ENCODE assay signal across 17 cellular contexts in genomic region chr18:28091197-28091596, GRCh38.
"Had no signal": no experiment of that assay in that cellular context is flagged by ENCODE, and none has a peak within 500 bp of the region (broad histone marks: within the 10 kb centered on the region; RNA-seq: fewer than 3 reads in every experiment).

No MANE protein-coding gene starts in this region.

- H3K27me3 Mint-ChIP-seq: activated CD4-positive, alpha-beta memory T cell treated with anti-CD3 and anti-CD28 coated beads, Interleukin-2, amount 10 ng/mL, durations not matched to agents 7 days and 5 days; activated CD8-positive, alpha-beta memory T cell treated with anti-CD3 and anti-CD28 coated beads, Interleukin-2, amount 10 ng/mL, durations not matched to agents 7 days and 5 days; activated naive CD8-positive, alpha-beta T cell treated with anti-CD3 and anti-CD28 coated beads for 36 hours had no signal

- H3K4me3 Mint-ChIP-seq: activated CD4-positive, alpha-beta memory T cell treated with anti-CD3 and anti-CD28 coated beads, Interleukin-2, amount 10 ng/mL, durations not matched to agents 7 days and 5 days; activated CD8-positive, alpha-beta memory T cell treated with anti-CD3 and anti-CD28 coated beads, Interleukin-2, amount 10 ng/mL, durations not matched to agents 7 days and 5 days; activated naive CD8-positive, alpha-beta T cell treated with anti-CD3 and anti-CD28 coated beads for 36 hours had no signal

- H3K4me3 ChIP-seq: gastrocnemius medialis, SK-N-MC had no signal

- H3K27ac Mint-ChIP-seq: activated CD4-positive, alpha-beta memory T cell treated with anti-CD3 and anti-CD28 coated beads, Interleukin-2, amount 10 ng/mL, durations not matched to agents 7 days and 5 days; activated CD8-positive, alpha-beta memory T cell treated with anti-CD3 and anti-CD28 coated beads, Interleukin-2, amount 10 ng/mL, durations not matched to agents 7 days and 5 days; activated naive CD8-positive, alpha-beta T cell treated with anti-CD3 and anti-CD28 coated beads for 36 hours had no signal

- H3K36me3 Mint-ChIP-seq: activated CD8-positive, alpha-beta memory T cell treated with anti-CD3 and anti-CD28 coated beads, Interleukin-2, amount 10 ng/mL, durations not matched to agents 7 days and 5 days; activated naive CD8-positive, alpha-beta T cell treated with anti-CD3 and anti-CD28 coated beads for 36 hours had no signal

- H3K9me3 ChIP-seq: gastrocnemius medialis had no signal

- DNase-seq: activated CD4-positive, alpha-beta memory T cell treated with anti-CD3 and anti-CD28 coated beads, Interleukin-2, amount 10 ng/mL, durations not matched to agents 7 days and 5 days; activated CD4-positive, alpha-beta T cell treated with anti-CD3 and anti-CD28 coated beads for 48 hours; activated CD4-positive, CD25-positive, alpha-beta regulatory T cell; activated CD8-positive, alpha-beta memory T cell treated with anti-CD3 and anti-CD28 coated beads, Interleukin-2, amount 10 ng/mL, durations not matched to agents 7 days and 5 days; activated naive CD8-positive, alpha-beta T cell treated with anti-CD3 and anti-CD28 coated beads for 36 hours; anterior cingulate cortex; brain microvascular endothelial cell; cerebellar nuclear complex; effector CD4-positive, alpha-beta T cell; gastrocnemius medialis; head of caudate nucleus; stimulated activated CD4-positive, alpha-beta T cell treated with anti-CD3 and anti-CD28 coated beads, Interleukin-1b, Interleukin-23, amount 100 ng/mL, for 48 hours; stimulated activated CD8-positive, alpha-beta memory T cell treated with anti-CD3 and anti-CD28 coated beads, Interleukin-4, amount 100 ng/mL, for 48 hours; stimulated activated naive CD4-positive, alpha-beta T cell; T-helper 9 cell had no signal

- ATAC-seq: activated CD8-positive, alpha-beta memory T cell treated with anti-CD3 and anti-CD28 coated beads, Interleukin-2, amount 10 ng/mL, durations not matched to agents 7 days and 5 days; esophagus mucosa; gastrocnemius medialis had no signal

- H3K27ac ChIP-seq: brain microvascular endothelial cell, gastrocnemius medialis, SK-N-MC had no signal

- H3K4me1 Mint-ChIP-seq: activated CD4-positive, alpha-beta memory T cell treated with anti-CD3 and anti-CD28 coated beads, Interleukin-2, amount 10 ng/mL, durations not matched to agents 7 days and 5 days; activated CD8-positive, alpha-beta memory T cell treated with anti-CD3 and anti-CD28 coated beads, Interleukin-2, amount 10 ng/mL, durations not matched to agents 7 days and 5 days; activated naive CD8-positive, alpha-beta T cell treated with anti-CD3 and anti-CD28 coated beads for 36 hours had no signal

- H3K9me3 Mint-ChIP-seq: activated naive CD8-positive, alpha-beta T cell treated with anti-CD3 and anti-CD28 coated beads for 36 hours had no signal

- H3K27me3 ChIP-seq: brain microvascular endothelial cell, gastrocnemius medialis had no signal

- H3K36me3 ChIP-seq: brain microvascular endothelial cell, gastrocnemius medialis had no signal

- H3K4me1 ChIP-seq: gastrocnemius medialis had no signal
